15 cellular contexts compared by ENCODE assay signal in genomic region chr20:44035924-44036323, GRCh38.
A peak's percentile ranks its signal among the peaks of the same experiment; 100 is the strongest.
DNase-seq lines count a peak whose midpoint lies in the region; ATAC-seq and TF ChIP-seq lines count a peak whose summit lies in the region.
"Had no signal": no experiment of that assay in that cellular context is flagged by ENCODE, and none has a peak within 500 bp of the region (broad histone marks: within the 10 kb centered on the region; RNA-seq: fewer than 3 reads in every experiment).

No MANE protein-coding gene starts in this region.

- H3K9me3 Mint-ChIP-seq in stimulated activated naive CD8-positive, alpha-beta T cell treated with anti-CD3 and anti-CD28 coated beads, Interleukin-15, amount 100 ng/mL, for 72 hours: peaks cover 4 to 8% of the 10 kb centered on the region in 2 donors

- H3K4me3 ChIP-seq in spleen: no peak overlapping the region

- intact Hi-C loops in spleen (cut with DNase I; ENCODE audit: low total_unique reads): no loop called here

- ATAC-seq in stimulated activated naive CD8-positive, alpha-beta T cell treated with anti-CD3 and anti-CD28 coated beads, Interleukin-15, Interleukin-2, amounts not matched to agents 100 U/mL and 50 U/mL, for 24 hours: no peak
- no peak for ATAC-seq in stimulated activated naive CD8-positive, alpha-beta T cell treated with anti-CD3 and anti-CD28 coated beads, Interleukin-15, amount 100 ng/mL, for 72 hours
- ATAC-seq in GM19452 (IDR thresholded peaks at IDR 0.05; ENCODE audit: unreplicated experiment): no peak

- H3K27ac Mint-ChIP-seq in stimulated activated naive CD8-positive, alpha-beta T cell treated with anti-CD3 and anti-CD28 coated beads, Interleukin-15, amount 100 ng/mL, for 72 hours: no peak overlapping the region
- H3K27ac Mint-ChIP-seq: CD14-positive monocyte had no signal

- 87 to 90% (median 88%) methylated on average over 3 to 8 of the region's 8 CpGs for WGBS in spleen, 5 donors

- H3K27ac ChIP-seq in spleen: no peak overlapping the region
- H3K27ac ChIP-seq: RWPE1 had no signal

- no peak for TF ChIP-seq POLR2A in spleen (IDR thresholded peaks at IDR 0.05)

- peak; percentile 1 for DNase-seq in stimulated activated naive CD8-positive, alpha-beta T cell treated with anti-CD3 and anti-CD28 coated beads, Interleukin-15, Interleukin-2, amounts not matched to agents 100 U/mL and 50 U/mL, for 24 hours
- DNase-seq in stimulated activated naive CD8-positive, alpha-beta T cell treated with anti-CD3 and anti-CD28 coated beads, Interleukin-15, amount 100 ng/mL, for 72 hours: no peak
- DNase-seq in islet precursor cell: peak; percentile 39
- DNase-seq in spleen: peak; percentile 61
- no peak for DNase-seq in amygdala (lab: John Stamatoyannopoulos, UW)
- DNase-seq in midbrain (lab: John Stamatoyannopoulos, UW): no peak
- DNase-seq: ACHN, AML-193, KBM-7, NCI-H1436, NCI-H2171 treated with DMSO at 0.1 percent for 48 hours, NCI-H446 treated with DMSO at 0.1 percent for 48 hours had no signal

- no peaks in the 10 kb centered on the region for H3K36me3 ChIP-seq in spleen

- H3K27me3 Mint-ChIP-seq in stimulated activated naive CD8-positive, alpha-beta T cell treated with anti-CD3 and anti-CD28 coated beads, Interleukin-15, amount 100 ng/mL, for 72 hours: peaks cover 57% of the 10 kb centered on the region

- H3K4me1 Mint-ChIP-seq in stimulated activated naive CD8-positive, alpha-beta T cell treated with anti-CD3 and anti-CD28 coated beads, Interleukin-15, amount 100 ng/mL, for 72 hours: peaks cover 48% of the 10 kb centered on the region

- no peak overlapping the region for H3K4me3 Mint-ChIP-seq in stimulated activated naive CD8-positive, alpha-beta T cell treated with anti-CD3 and anti-CD28 coated beads, Interleukin-15, amount 100 ng/mL, for 72 hours
- H3K4me3 Mint-ChIP-seq: CD14-positive monocyte had no signal

- H3K9me3 ChIP-seq in spleen: no peaks in the 10 kb centered on the region

- H3K27me3 ChIP-seq in spleen (replicated peaks in 1 of 7): peaks cover 0 to 42% (median 12%) of the 10 kb centered on the region in 7 donors

- no peaks in the 10 kb centered on the region for H3K4me1 ChIP-seq in spleen

- no peak for TF ChIP-seq CTCF in spleen (IDR thresholded peaks at IDR 0.05 in 8 of 11, conservative IDR thresholded peaks at IDR 0.05 in 3 of 11)

Comparison
In these comparisons a context has a peak if more than half of its experiments do, and no peak if none do; other contexts are left out.
1. DNase-seq: peak in stimulated activated naive CD8-positive, alpha-beta T cell treated with anti-CD3 and anti-CD28 coated beads, Interleukin-15, Interleukin-2, amounts not matched to agents 100 U/mL and 50 U/mL, for 24 hours (single experiment), islet precursor cell (single experiment) and spleen (single experiment); none in stimulated activated naive CD8-positive, alpha-beta T cell treated with anti-CD3 and anti-CD28 coated beads, Interleukin-15, amount 100 ng/mL, for 72 hours (0 of 2), amygdala (0 of 56) and midbrain (single experiment).